Comparison of ENCODE assay signal across 8 cellular contexts in genomic region chr11:834371-835316, GRCh38. TPM values are rescaled to one million over a fixed set of nuclear protein-coding genes. Genes with fewer than 3 reads are reported as not detected.
DNase-seq lines count a peak whose midpoint lies in the region; TF ChIP-seq lines count a peak whose summit lies in the region.

No MANE protein-coding gene starts in this region.

- H3K4me1 Mint-ChIP-seq in neural progenitor cell: peaks cover 18% of the 10 kb centered on the region

- H3K36me3 ChIP-seq in ES-I3 (ENCODE audit: insufficient read depth, low read length) (peaks cover 7% of the 10 kb centered on the region), esophagus squamous epithelium (peaks cover 14 to 40% (median 18%) of the 10 kb centered on the region in 3 donors), neural progenitor cell (no peaks in the 10 kb centered on the region)

- H3K79me2 ChIP-seq in neural progenitor cell (ENCODE audit: low read depth): no peaks in the 10 kb centered on the region

- H3K27ac ChIP-seq in esophagus squamous epithelium: peak overlapping the region; percentile 86 to 94 (median 92)
- no peak overlapping the region for H3K27ac ChIP-seq in neural progenitor cell

- H3K9ac ChIP-seq in ES-I3 (ENCODE audit: low read depth, low read length) (peak overlapping the region; percentile 79; the same call in 1 of the 2 replicates), neural progenitor cell (no peak overlapping the region)

- peaks cover 64% of the 10 kb centered on the region for H4K20me1 ChIP-seq in neural progenitor cell (ENCODE audit: low read depth)

- H3K27me3 ChIP-seq in esophagus squamous epithelium (peaks cover 0 to 29% (median 6%) of the 10 kb centered on the region in 4 donors), neural progenitor cell (peaks cover 29% of the 10 kb centered on the region)

- peaks cover 21% of the 10 kb centered on the region for H3K27me3 Mint-ChIP-seq in neural progenitor cell (ENCODE audit: insufficient read depth, low read depth)

- peak overlapping the region; percentile 85 for H3K4me3 Mint-ChIP-seq in neural progenitor cell

- peak overlapping the region; percentile 63 for H3K27ac Mint-ChIP-seq in neural progenitor cell

- intact Hi-C loops in esophagus squamous epithelium (cut with DNase I): no loop called here

- no peak overlapping the region for H3K4me2 ChIP-seq in neural progenitor cell

- peak in 2 of 4 donors; percentile 11 to 52 for TF ChIP-seq POLR2A in esophagus squamous epithelium (IDR thresholded peaks at IDR 0.05)

- DNase-seq in T1000 (lab: John Stamatoyannopoulos, UW) (peak; percentile 81), esophagus squamous epithelium (lab: John Stamatoyannopoulos, UW) (no peak), neural progenitor cell (ENCODE audit: low spot score) (no peak), OCI-M1 (lab: John Stamatoyannopoulos, UW) (no peak), NCI-H524 (lab: John Stamatoyannopoulos, UW) (no peak), cerebellar nuclear complex (lab: John Stamatoyannopoulos, UW) (no peak), activated gamma-delta T cell treated with Interleukin-2 at 50 U/mL for 16 hours (no peak)

- peaks cover 38% of the 10 kb centered on the region for H3F3A ChIP-seq in neural progenitor cell (ENCODE audit: low read depth)

- no peak overlapping the region for H2AFZ ChIP-seq in neural progenitor cell (replicated peaks)

- no peaks in the 10 kb centered on the region for H3K9me3 Mint-ChIP-seq in neural progenitor cell

- WGBS in esophagus squamous epithelium, 2 donors: 17 to 31% methylated on average over 4 of the region's 31 CpGs

- no peaks in the 10 kb centered on the region for H3K9me3 ChIP-seq in ES-I3 (ENCODE audit: control insufficient read depth, insufficient read depth, low read length)
- H3K9me3 ChIP-seq in esophagus squamous epithelium: no peaks in the 10 kb centered on the region
- H3K9me3 ChIP-seq in neural progenitor cell (ENCODE audit: low read depth): no peaks in the 10 kb centered on the region

- TF ChIP-seq CTCF in esophagus squamous epithelium (IDR thresholded peaks at IDR 0.05) (peak in 1 of 6 experiments; percentile 9), neural progenitor cell (IDR thresholded peaks at IDR 0.05) (no peak)

- H3K4me3 ChIP-seq in esophagus squamous epithelium (peak overlapping the region; percentile 3 to 88 (median 72)), neural progenitor cell (no peak overlapping the region)

- H3K36me3 Mint-ChIP-seq in neural progenitor cell: peaks cover 3% of the 10 kb centered on the region

- H3K4me1 ChIP-seq in ES-I3 (ENCODE audit: insufficient read depth, low read length) (peaks cover 14% of the 10 kb centered on the region; the same call in 1 of the 2 replicates), esophagus squamous epithelium (peaks cover 50 to 96% (median 57%) of the 10 kb centered on the region in 3 donors), neural progenitor cell (peaks cover 26% of the 10 kb centered on the region)

RNA-seq across cellular contexts. Expression of gene CD151, which starts 1.9 kb away (rescaled TPM):
- total RNA-seq in esophagus squamous epithelium: 100 to 1,000 TPM in 1 of 4 donors, 10 to 100 TPM in 3; 87.6 to 118 (median 94.0) TPM
- total RNA-seq in neural progenitor cell (ENCODE audit: low replicate concordance): 37.4 and 82.2 TPM in 2 replicates

RNA-seq across cellular contexts. Expression of gene CRACR2B, which starts 6.9 kb away (rescaled TPM):
- 1 to 10 TPM in 3 of 4 donors, under 1 TPM in 1; 0.48 to 5.7 (median 3.5) TPM for total RNA-seq in esophagus squamous epithelium
- total RNA-seq in neural progenitor cell (ENCODE audit: low replicate concordance): 3.9 and 11.6 TPM in 2 replicates

RNA-seq across cellular contexts. Expression of gene POLR2L, which starts 7.7 kb away (rescaled TPM):
- total RNA-seq in esophagus squamous epithelium (10 to 100 TPM; 45.6 to 90.3 (median 64.7) TPM), neural progenitor cell (ENCODE audit: low replicate concordance) (12.9 and 27.5 TPM in 2 replicates)

RNA-seq across cellular contexts. Expression of gene TSPAN4, which starts 8.0 kb away (rescaled TPM):
- total RNA-seq in esophagus squamous epithelium (10 to 100 TPM in 3 of 4 donors, 1 to 10 TPM in 1; 6.8 to 59.7 (median 19.0) TPM), neural progenitor cell (ENCODE audit: low replicate concordance) (19.6 and 58.2 TPM in 2 replicates)

RNA-seq across cellular contexts. Expression of gene PNPLA2, which starts 15.9 kb away (rescaled TPM):
- total RNA-seq in esophagus squamous epithelium (10 to 100 TPM; 14.2 to 42.7 (median 26.0) TPM), neural progenitor cell (ENCODE audit: low replicate concordance) (2.6 and 20.9 TPM in 2 replicates)
